21 cellular contexts compared by ENCODE assay signal in genomic region chrX:114363346-114363745, GRCh38.
"Had no signal": no experiment of that assay in that cellular context is flagged by ENCODE, and none has a peak within 500 bp of the region (broad histone marks: within the 10 kb centered on the region; RNA-seq: fewer than 3 reads in every experiment).

No MANE protein-coding gene starts in this region.

- H3K27ac ChIP-seq: body of pancreas, VCaP had no signal

- H3K4me3 ChIP-seq: body of pancreas had no signal

- H3K9me3 ChIP-seq: body of pancreas had no signal

- H3K4me1 ChIP-seq: body of pancreas had no signal

- DNase-seq: activated B cell treated with CpG ODN at 0.5 μM for 24 hours; activated CD4-positive, alpha-beta T cell treated with anti-CD3 and anti-CD28 coated beads for 48 hours; activated CD4-positive, alpha-beta T cell treated with anti-CD3 and anti-CD28 coated beads, Interleukin-2, amount 50 U/mL, for 1 hour; activated CD4-positive, alpha-beta T cell treated with anti-CD3 and anti-CD28 coated beads, Interleukin-2, amount 50 U/mL, for 48 hours; activated CD8-positive, alpha-beta memory T cell treated with anti-CD3 and anti-CD28 coated beads for 24 hours; activated CD8-positive, alpha-beta T cell treated with anti-CD3 and anti-CD28 coated beads for 36 hours; activated effector memory CD4-positive, alpha-beta T cell treated with Interleukin-2 at 50 U/mL for 16 hours; activated gamma-delta T cell treated with Interleukin-2 at 50 U/mL for 16 hours; activated naive CD4-positive, alpha-beta T cell treated with anti-CD3 and anti-CD28 coated beads, Interleukin-2, amount 50 U/mL, for 16 hours; activated naive CD4-positive, alpha-beta T cell treated with Interleukin-2 at 50 U/mL for 16 hours; activated T-cell treated with anti-CD3 and anti-CD28 coated beads, Interleukin-2, amount 50 U/mL, for 4 hours; amniotic stem cell; anterior cingulate cortex; body of pancreas; caudate nucleus; effector CD8-positive, alpha-beta T cell; foreskin fibroblast; head of caudate nucleus; T-helper 2 cell had no signal

- FAIRE-seq: frontal cortex had no signal

- H3K27me3 ChIP-seq: body of pancreas had no signal
